ENCODE assay signal across 10 cellular contexts in the genomic region with DNA sequence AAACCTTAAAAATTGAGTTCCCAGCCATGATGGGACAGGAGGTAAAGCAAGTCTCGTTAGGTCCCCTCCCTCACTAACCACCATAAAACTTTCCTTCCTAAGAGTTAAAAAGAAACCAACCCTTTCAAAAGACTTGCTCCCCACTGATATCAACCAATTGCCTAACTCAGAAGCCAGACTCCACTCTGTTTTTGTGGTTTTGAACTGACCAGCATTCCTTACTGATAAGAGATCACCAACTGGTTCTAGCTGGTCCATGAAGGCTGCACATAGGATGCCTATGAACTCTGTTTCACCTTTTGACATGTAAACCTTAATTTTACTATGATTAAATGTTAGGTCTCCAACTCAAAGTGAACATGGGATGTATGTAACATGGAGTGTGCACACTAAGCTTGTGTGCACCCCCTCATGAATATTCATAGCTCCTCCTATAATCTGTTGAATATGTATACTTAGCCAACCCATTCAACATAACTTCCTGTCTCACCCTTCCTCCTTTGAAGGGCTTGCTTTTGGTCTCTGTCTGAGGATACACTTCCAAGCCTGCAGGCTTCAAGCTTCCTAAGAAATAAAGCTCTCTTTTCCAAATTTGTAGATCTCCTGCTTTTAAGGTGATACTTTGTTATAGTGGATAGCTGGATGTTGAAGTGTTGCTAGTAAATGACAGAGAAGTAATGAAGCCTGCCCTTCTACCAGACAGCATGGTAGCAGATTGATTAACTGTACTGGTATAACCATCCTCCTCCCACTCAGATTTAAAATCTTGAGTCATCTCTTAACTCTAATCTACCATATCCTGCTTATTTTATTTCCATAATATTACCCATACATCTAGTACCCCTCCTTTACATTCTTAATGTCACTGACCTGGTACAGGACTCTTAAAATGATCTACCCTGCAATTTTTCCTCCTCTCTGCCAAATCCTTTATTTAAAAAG.
DNase-seq lines count a peak whose midpoint lies in the region; ATAC-seq and TF ChIP-seq lines count a peak whose summit lies in the region.
"Had no signal": no experiment of that assay in that cellular context is flagged by ENCODE, and none has a peak within 500 bp of the region (broad histone marks: within the 10 kb centered on the region; RNA-seq: fewer than 3 reads in every experiment).

No MANE protein-coding gene starts in this region.

- H3K27ac ChIP-seq in tibial artery = no peak overlapping the region

- POLR2A ChIA-PET in WTC11 (lab: Charles Lee) = no interaction called here

- H3K9me3 Mint-ChIP-seq in WTC11 = peaks cover 5% of the 10 kb centered on the region
- H3K9me3 Mint-ChIP-seq: activated T-helper 1 cell treated with anti-CD3 and anti-CD28 coated beads, Interleukin-12 subunit alpha, Interleukin-12 subunit beta, Interleukin-2, Interleukin-4 antibody, amounts not matched to agents 30 ng/mL and 10 ng/mL and 1 ng/mL, durations not matched to agents 14 hours and 24 hours and 36 hours had no signal

- TF ChIP-seq CTCF in WTC11 (IDR thresholded peaks at IDR 0.05) (no peak), kidney epithelial cell (IDR thresholded peaks at IDR 0.05; ENCODE audit: insufficient read depth, low read length, poor library complexity, severe bottlenecking) (no peak), tibial artery (IDR thresholded peaks at IDR 0.05) (no peak)

- DNase-seq in AG08395 (ENCODE audit: low spot score) (peak; percentile 51), HCEC 1CT (peak; percentile 58), WTC11 (ENCODE audit: low spot score) (no peak), kidney epithelial cell (ENCODE audit: low read depth) (peak; percentile 19), GM19238 (ENCODE audit: insufficient read length, low spot score) (no peak), tibial artery (no peak), iPS-NIHi7 (ENCODE audit: extremely low spot score) (no peak)
- DNase-seq: stimulated activated CD4-positive, alpha-beta T cell treated with anti-CD3 and anti-CD28 coated beads, Interleukin-1b, Interleukin-23, amount 100 ng/mL, for 48 hours had no signal

- intact Hi-C loops in tibial artery (cut with DNase I; ENCODE audit: low total_unique reads) = no loop called here

- H3K9me3 ChIP-seq in tibial artery = no peaks in the 10 kb centered on the region

- peaks cover 72% of the 10 kb centered on the region for H3K4me1 Mint-ChIP-seq in WTC11

- H3K27me3 ChIP-seq in kidney epithelial cell (ENCODE audit: control insufficient read depth, insufficient read depth, low read length) (no peaks in the 10 kb centered on the region), tibial artery (no peaks in the 10 kb centered on the region)

- no peaks in the 10 kb centered on the region for H3K27me3 Mint-ChIP-seq in WTC11 (ENCODE audit: low read depth)

- H3K36me3 ChIP-seq in kidney epithelial cell (ENCODE audit: control insufficient read depth, insufficient read depth, low read length) (no peaks in the 10 kb centered on the region), tibial artery (no peaks in the 10 kb centered on the region)

- H3K36me3 Mint-ChIP-seq in WTC11 = peaks cover 5% of the 10 kb centered on the region

- peak overlapping the region; percentile 38 for H3K4me3 Mint-ChIP-seq in WTC11
- H3K4me3 Mint-ChIP-seq: activated T-helper 1 cell treated with anti-CD3 and anti-CD28 coated beads, Interleukin-12 subunit alpha, Interleukin-12 subunit beta, Interleukin-2, Interleukin-4 antibody, amounts not matched to agents 30 ng/mL and 10 ng/mL and 1 ng/mL, durations not matched to agents 14 hours and 24 hours and 36 hours had no signal

- H3K4me1 ChIP-seq in tibial artery = peaks cover 0 to 57% (median 9%) of the 10 kb centered on the region in 4 donors

- H3K4me3 ChIP-seq in kidney epithelial cell (ENCODE audit: low read depth, low read length) = no peak overlapping the region
- H3K4me3 ChIP-seq in tibial artery = no peak overlapping the region

- CTCF ChIA-PET in WTC11 (lab: Charles Lee) = interaction anchor here (0.6 to 1.6 kb wide), 7 partner anchors 19 to 239 kb away, joined by 3 to 11 read pairs (median 3); no protein-coding TSS in a partner anchor

- H3K27ac Mint-ChIP-seq in WTC11 = peak overlapping the region; percentile 96
- H3K27ac Mint-ChIP-seq: activated T-helper 1 cell treated with anti-CD3 and anti-CD28 coated beads, Interleukin-12 subunit alpha, Interleukin-12 subunit beta, Interleukin-2, Interleukin-4 antibody, amounts not matched to agents 30 ng/mL and 10 ng/mL and 1 ng/mL, durations not matched to agents 14 hours and 24 hours and 36 hours had no signal

- ATAC-seq in WTC11 (peak; percentile 30), HG03139 (IDR thresholded peaks at IDR 0.05; ENCODE audit: unreplicated experiment) (no peak)

TF ChIP-seq in WTC11, 78 proteins besides CTCF, POLR2A, EP300 and RAD21 (continues in another document):
- no peak for TF ChIP-seq ZNF396 (CRISPR knock-in tag; IDR thresholded peaks at IDR 0.05; ENCODE audit: borderline replicate concordance)
- TF ChIP-seq, protein P1, sequence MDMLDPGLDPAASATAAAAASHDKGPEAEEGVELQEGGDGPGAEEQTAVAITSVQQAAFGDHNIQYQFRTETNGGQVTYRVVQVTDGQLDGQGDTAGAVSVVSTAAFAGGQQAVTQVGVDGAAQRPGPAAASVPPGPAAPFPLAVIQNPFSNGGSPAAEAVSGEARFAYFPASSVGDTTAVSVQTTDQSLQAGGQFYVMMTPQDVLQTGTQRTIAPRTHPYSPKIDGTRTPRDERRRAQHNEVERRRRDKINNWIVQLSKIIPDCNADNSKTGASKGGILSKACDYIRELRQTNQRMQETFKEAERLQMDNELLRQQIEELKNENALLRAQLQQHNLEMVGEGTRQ (CRISPR knock-in tag; IDR thresholded peaks at IDR 0.05) = no peak
- TF ChIP-seq, protein P2, sequence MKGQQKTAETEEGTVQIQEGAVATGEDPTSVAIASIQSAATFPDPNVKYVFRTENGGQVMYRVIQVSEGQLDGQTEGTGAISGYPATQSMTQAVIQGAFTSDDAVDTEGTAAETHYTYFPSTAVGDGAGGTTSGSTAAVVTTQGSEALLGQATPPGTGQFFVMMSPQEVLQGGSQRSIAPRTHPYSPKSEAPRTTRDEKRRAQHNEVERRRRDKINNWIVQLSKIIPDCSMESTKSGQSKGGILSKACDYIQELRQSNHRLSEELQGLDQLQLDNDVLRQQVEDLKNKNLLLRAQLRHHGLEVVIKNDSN (CRISPR knock-in tag; IDR thresholded peaks at IDR 0.05) = no peak
- TF ChIP-seq ETV6 (CRISPR knock-in tag; IDR thresholded peaks at IDR 0.05) = no peak
- no peak for TF ChIP-seq JAZF1 (CRISPR knock-in tag; IDR thresholded peaks at IDR 0.05)
- no peak for TF ChIP-seq TEAD4 (CRISPR knock-in tag; IDR thresholded peaks at IDR 0.05)
- TF ChIP-seq MYBL2 (CRISPR knock-in tag; IDR thresholded peaks at IDR 0.05) = no peak
- TF ChIP-seq, protein P3, sequence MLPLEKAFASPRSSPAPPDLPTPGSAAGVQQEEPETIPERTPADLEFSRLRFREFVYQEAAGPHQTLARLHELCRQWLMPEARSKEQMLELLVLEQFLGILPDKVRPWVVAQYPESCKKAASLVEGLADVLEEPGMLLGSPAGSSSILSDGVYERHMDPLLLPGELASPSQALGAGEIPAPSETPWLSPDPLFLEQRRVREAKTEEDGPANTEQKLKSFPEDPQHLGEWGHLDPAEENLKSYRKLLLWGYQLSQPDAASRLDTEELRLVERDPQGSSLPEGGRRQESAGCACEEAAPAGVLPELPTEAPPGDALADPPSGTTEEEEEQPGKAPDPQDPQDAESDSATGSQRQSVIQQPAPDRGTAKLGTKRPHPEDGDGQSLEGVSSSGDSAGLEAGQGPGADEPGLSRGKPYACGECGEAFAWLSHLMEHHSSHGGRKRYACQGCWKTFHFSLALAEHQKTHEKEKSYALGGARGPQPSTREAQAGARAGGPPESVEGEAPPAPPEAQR (CRISPR knock-in tag; IDR thresholded peaks at IDR 0.05) = no peak
- TF ChIP-seq MXD4 (CRISPR knock-in tag; IDR thresholded peaks at IDR 0.05; ENCODE audit: borderline replicate concordance) = no peak
- TF ChIP-seq SMAD4 (CRISPR knock-in tag; IDR thresholded peaks at IDR 0.05) = no peak
- TF ChIP-seq FOXJ3 (CRISPR knock-in tag; IDR thresholded peaks at IDR 0.05; ENCODE audit: borderline replicate concordance) = no peak
- TF ChIP-seq, protein P4, sequence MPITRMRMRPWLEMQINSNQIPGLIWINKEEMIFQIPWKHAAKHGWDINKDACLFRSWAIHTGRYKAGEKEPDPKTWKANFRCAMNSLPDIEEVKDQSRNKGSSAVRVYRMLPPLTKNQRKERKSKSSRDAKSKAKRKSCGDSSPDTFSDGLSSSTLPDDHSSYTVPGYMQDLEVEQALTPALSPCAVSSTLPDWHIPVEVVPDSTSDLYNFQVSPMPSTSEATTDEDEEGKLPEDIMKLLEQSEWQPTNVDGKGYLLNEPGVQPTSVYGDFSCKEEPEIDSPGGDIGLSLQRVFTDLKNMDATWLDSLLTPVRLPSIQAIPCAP (CRISPR knock-in tag; IDR thresholded peaks at IDR 0.05) = no peak
- TF ChIP-seq, protein P5, sequence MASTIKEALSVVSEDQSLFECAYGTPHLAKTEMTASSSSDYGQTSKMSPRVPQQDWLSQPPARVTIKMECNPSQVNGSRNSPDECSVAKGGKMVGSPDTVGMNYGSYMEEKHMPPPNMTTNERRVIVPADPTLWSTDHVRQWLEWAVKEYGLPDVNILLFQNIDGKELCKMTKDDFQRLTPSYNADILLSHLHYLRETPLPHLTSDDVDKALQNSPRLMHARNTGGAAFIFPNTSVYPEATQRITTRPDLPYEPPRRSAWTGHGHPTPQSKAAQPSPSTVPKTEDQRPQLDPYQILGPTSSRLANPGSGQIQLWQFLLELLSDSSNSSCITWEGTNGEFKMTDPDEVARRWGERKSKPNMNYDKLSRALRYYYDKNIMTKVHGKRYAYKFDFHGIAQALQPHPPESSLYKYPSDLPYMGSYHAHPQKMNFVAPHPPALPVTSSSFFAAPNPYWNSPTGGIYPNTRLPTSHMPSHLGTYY (CRISPR knock-in tag; IDR thresholded peaks at IDR 0.05) = no peak

Comparison
In these comparisons a context has a peak if more than half of its experiments do, and no peak if none do; other contexts are left out.
1. DNase-seq: peak in AG08395 (single experiment), HCEC 1CT (single experiment) and kidney epithelial cell (single experiment); none in WTC11 (single experiment), GM19238 (single experiment), tibial artery (0 of 2) and iPS-NIHi7 (single experiment).